21 cellular contexts compared by ENCODE assay signal in the genomic region with DNA sequence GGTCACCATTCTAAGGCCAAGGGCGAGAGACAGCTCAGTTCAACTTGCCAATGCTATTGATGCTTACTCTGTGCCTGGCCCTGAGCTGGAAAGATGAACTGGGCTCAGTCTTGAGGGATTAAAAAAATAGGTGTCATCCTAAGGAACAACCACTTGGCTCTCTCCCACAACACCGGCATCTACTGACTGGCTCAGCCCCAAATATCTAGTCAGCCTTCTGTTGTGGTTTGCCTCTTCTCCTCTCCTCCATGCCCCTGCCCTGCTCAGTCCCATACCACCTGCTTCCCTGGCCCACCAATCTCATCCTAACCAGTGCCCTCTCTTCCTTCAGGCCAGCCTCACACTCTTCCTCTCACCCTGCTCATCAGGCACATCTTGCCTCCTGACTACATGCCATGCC.
"Had no signal": no experiment of that assay in that cellular context is flagged by ENCODE, and none has a peak within 500 bp of the region (broad histone marks: within the 10 kb centered on the region; RNA-seq: fewer than 3 reads in every experiment).

No MANE protein-coding gene starts in this region.

- H3K4me1 Mint-ChIP-seq: activated B cell treated with CpG ODN at 0.5 μM for 24 hours, T-cell had no signal

- H3K9me3 Mint-ChIP-seq: activated B cell treated with CpG ODN at 0.5 μM for 24 hours; activated CD8-positive, alpha-beta T cell treated with anti-CD3 and anti-CD28 coated beads for 36 hours; activated naive CD8-positive, alpha-beta T cell treated with anti-CD3 and anti-CD28 coated beads, Interleukin-2, amount 10 ng/mL, durations not matched to agents 7 days and 5 days; T-cell had no signal

- H3K4me1 ChIP-seq: body of pancreas, tibial artery had no signal

- H3K4me3 ChIP-seq: body of pancreas, coronary artery, ovary, tibial artery had no signal

- H3K4me3 Mint-ChIP-seq: activated B cell treated with CpG ODN at 0.5 μM for 24 hours; activated CD8-positive, alpha-beta T cell treated with anti-CD3 and anti-CD28 coated beads for 36 hours; activated naive CD8-positive, alpha-beta T cell treated with anti-CD3 and anti-CD28 coated beads, Interleukin-2, amount 10 ng/mL, durations not matched to agents 7 days and 5 days; T-cell had no signal

- ATAC-seq: activated CD8-positive, alpha-beta T cell treated with anti-CD3 and anti-CD28 coated beads for 36 hours; body of pancreas; left lobe of liver; sciatic nerve; SK-N-SH treated with all-trans-retinoic acid at 6 μM for 48 hours; T-cell had no signal

- FAIRE-seq: frontal cortex had no signal

- H3K27me3 Mint-ChIP-seq: activated B cell treated with CpG ODN at 0.5 μM for 24 hours; activated CD8-positive, alpha-beta T cell treated with anti-CD3 and anti-CD28 coated beads for 36 hours; activated naive CD8-positive, alpha-beta T cell treated with anti-CD3 and anti-CD28 coated beads, Interleukin-2, amount 10 ng/mL, durations not matched to agents 7 days and 5 days; T-cell had no signal

- H3K27ac ChIP-seq: body of pancreas, coronary artery, ovary, tibial artery had no signal

- H3K27me3 ChIP-seq: body of pancreas, ovary, tibial artery had no signal

- DNase-seq: activated B cell treated with CpG ODN at 0.5 μM for 24 hours; activated CD4-positive, alpha-beta T cell treated with anti-CD3 and anti-CD28 coated beads for 4 hours; activated CD8-positive, alpha-beta T cell treated with anti-CD3 and anti-CD28 coated beads for 36 hours; activated effector memory CD4-positive, alpha-beta T cell treated with anti-CD3 and anti-CD28 coated beads, Interleukin-2, amount 50 U/mL, for 16 hours; activated naive CD8-positive, alpha-beta T cell treated with anti-CD3 and anti-CD28 coated beads, Interleukin-2, amount 10 ng/mL, durations not matched to agents 7 days and 5 days; activated T-cell treated with anti-CD3 and anti-CD28 coated beads, Interleukin-2, amount 50 U/mL, for 48 hours; body of pancreas; erythroblast; hypothalamus; islet precursor cell; ovary; stimulated activated CD4-positive, alpha-beta T cell treated with anti-CD3 and anti-CD28 coated beads, Interleukin-4, amount 100 ng/mL, for 24 hours; stimulated activated naive CD4-positive, alpha-beta T cell; substantia nigra; T-cell; tibial artery had no signal

- H3K27ac Mint-ChIP-seq: activated B cell treated with CpG ODN at 0.5 μM for 24 hours; activated CD8-positive, alpha-beta T cell treated with anti-CD3 and anti-CD28 coated beads for 36 hours; activated naive CD8-positive, alpha-beta T cell treated with anti-CD3 and anti-CD28 coated beads, Interleukin-2, amount 10 ng/mL, durations not matched to agents 7 days and 5 days had no signal

- H3K9me3 ChIP-seq: body of pancreas, ovary, tibial artery had no signal

- H3K36me3 ChIP-seq: ovary had no signal
